Comparison of ENCODE assay signal across 17 cellular contexts in the genomic region with DNA sequence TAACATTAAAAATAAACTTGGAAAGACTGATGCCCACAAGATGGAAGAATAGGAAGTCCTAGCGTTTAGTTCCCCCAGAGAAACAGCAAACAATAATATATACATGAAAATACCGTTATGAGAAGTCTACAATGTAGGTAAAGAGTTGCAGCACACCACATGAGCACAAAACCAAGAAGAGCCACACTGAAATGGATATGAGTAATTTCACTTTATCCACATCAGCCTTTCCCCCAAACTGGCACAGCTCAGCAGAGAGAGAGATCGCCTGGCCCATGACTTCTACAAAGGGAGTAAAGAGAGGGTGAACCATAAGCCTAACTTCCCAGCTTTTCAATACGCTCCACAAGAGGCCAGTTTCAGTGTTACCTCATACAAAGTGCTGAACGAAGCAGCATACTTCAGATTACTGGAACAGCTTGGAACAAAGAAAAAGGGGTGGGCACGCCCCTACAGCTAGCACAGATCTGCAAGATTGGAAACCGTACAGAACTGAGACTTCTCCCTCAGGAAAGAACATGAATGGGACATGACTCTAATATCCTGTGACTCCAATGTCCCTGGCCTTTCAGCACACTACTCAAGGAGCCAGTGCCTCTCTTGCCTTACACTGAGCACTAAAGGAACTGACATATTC.
DNase-seq lines count a peak whose midpoint lies in the region; ATAC-seq, FAIRE-seq and TF ChIP-seq lines count a peak whose summit lies in the region.
"Had no signal": no experiment of that assay in that cellular context is flagged by ENCODE, and none has a peak within 500 bp of the region (broad histone marks: within the 10 kb centered on the region; RNA-seq: fewer than 3 reads in every experiment).

No MANE protein-coding gene starts in this region.

- H2AK5ac ChIP-seq in neuronal stem cell (ENCODE audit: low read depth, low read length): no peak overlapping the region

- H2BK5ac ChIP-seq in neuronal stem cell (ENCODE audit: low read length): no peak overlapping the region

- H3K4me3 Mint-ChIP-seq in CD14-positive monocyte: peak overlapping the region in 1 of 2 donors; percentile 30
- H3K4me3 Mint-ChIP-seq in osteocyte (ENCODE audit: unreplicated experiment): no peak overlapping the region
- H3K4me3 Mint-ChIP-seq: activated CD8-positive, alpha-beta T cell treated with anti-CD3 and anti-CD28 coated beads, Interleukin-2, amount 10 ng/mL, durations not matched to agents 7 days and 5 days; IgD-negative memory B cell; nephron progenitor cell had no signal

- H3K14ac ChIP-seq in neuronal stem cell (ENCODE audit: low read length): no peak overlapping the region

- H3K27ac Mint-ChIP-seq in CD14-positive monocyte: peak overlapping the region; percentile 4 to 52 (median 35)
- no peak overlapping the region for H3K27ac Mint-ChIP-seq in osteocyte (ENCODE audit: unreplicated experiment)
- H3K27ac Mint-ChIP-seq: activated T-helper 2 cell treated with anti-CD3 and anti-CD28 coated beads, Interferon-gamma antibody, Interleukin-2, Interleukin-4, amounts not matched to agents 10 μg/mL and 5 μg/mL and 100 μg/mL, durations not matched to agents 14 hours and 24 hours and 36 hours; IgD-negative memory B cell; nephron progenitor cell had no signal

- no peaks in the 10 kb centered on the region for H3K9me3 ChIP-seq in neuronal stem cell (replicated peaks in 1 of 2; ENCODE audit: control insufficient read depth in 2 of 2, insufficient read depth in 1 of 2, low read depth in 1 of 2, low read length in 2 of 2)

- no peaks in the 10 kb centered on the region for H3K79me1 ChIP-seq in neuronal stem cell (ENCODE audit: low read depth, low read length)

- peaks cover 36 to 48% of the 10 kb centered on the region in 2 donors for H3K36me3 Mint-ChIP-seq in CD14-positive monocyte
- no peaks in the 10 kb centered on the region for H3K36me3 Mint-ChIP-seq in osteocyte (ENCODE audit: unreplicated experiment)

- H3K27me3 Mint-ChIP-seq in CD14-positive monocyte (ENCODE audit: low read depth in 3 of 3) (no peaks in the 10 kb centered on the region), osteocyte (ENCODE audit: unreplicated experiment) (no peaks in the 10 kb centered on the region)
- H3K27me3 Mint-ChIP-seq: IgD-negative memory B cell had no signal

- H2BK15ac ChIP-seq in neuronal stem cell (ENCODE audit: low read length): no peak overlapping the region

- H3K27me3 ChIP-seq in neuronal stem cell (ENCODE audit: control insufficient read depth in 3 of 3, insufficient read depth in 3 of 3, low read depth in 1 of 3, low read length in 3 of 3): no peaks in the 10 kb centered on the region

- H3K4me3 ChIP-seq in fibroblast of the aortic adventitia (ENCODE audit: low read depth, low read length): no peak overlapping the region
- no peak overlapping the region for H3K4me3 ChIP-seq in neuronal stem cell (ENCODE audit: low read length in 2 of 2)

- H3K36me3 ChIP-seq in neuronal stem cell (replicated peaks in 1 of 2; ENCODE audit: control insufficient read depth in 2 of 2, insufficient read depth in 2 of 2, low read length in 2 of 2): no peaks in the 10 kb centered on the region

- H3K18ac ChIP-seq in neuronal stem cell (ENCODE audit: low read length): no peak overlapping the region

- H4K91ac ChIP-seq in neuronal stem cell (ENCODE audit: low read depth, low read length, poor library complexity): no peak overlapping the region

- H2BK120ac ChIP-seq in neuronal stem cell (ENCODE audit: low read depth, low read length): no peak overlapping the region

- peak; percentile 90 for FAIRE-seq in HTR-8/SVneo (lab: Jason Lieb, UNC)
- FAIRE-seq: astrocyte had no signal

- no peak overlapping the region for H3K4ac ChIP-seq in neuronal stem cell (ENCODE audit: low read length)

- H3K4me1 ChIP-seq in neuronal stem cell (ENCODE audit: control insufficient read depth in 2 of 2, insufficient read depth in 1 of 2, low read depth in 1 of 2, low read length in 2 of 2): no peaks in the 10 kb centered on the region

- no peak for ATAC-seq in GM19467 (IDR thresholded peaks at IDR 0.05; ENCODE audit: unreplicated experiment)
- ATAC-seq: activated CD8-positive, alpha-beta T cell treated with anti-CD3 and anti-CD28 coated beads, Interleukin-2, amount 10 ng/mL, durations not matched to agents 7 days and 5 days had no signal

- DNase-seq in CD14-positive monocyte (ENCODE audit: low spot score): no peak
- DNase-seq in HTR-8/SVneo (ENCODE audit: insufficient read length, low spot score): no peak
- DNase-seq in fibroblast of the aortic adventitia (ENCODE audit: low read depth): peak; percentile 49
- no peak for DNase-seq in neuronal stem cell (ENCODE audit: low spot score)
- no peak for DNase-seq in osteocyte (ENCODE audit: extremely low spot score, unreplicated experiment)
- no peak for DNase-seq in cerebellar cortex (ENCODE audit: low spot score)
- DNase-seq: activated CD8-positive, alpha-beta T cell treated with anti-CD3 and anti-CD28 coated beads, Interleukin-2, amount 10 ng/mL, durations not matched to agents 7 days and 5 days; DMS53; GOT3; NCI-H2029 treated with DMSO at 0.1 percent for 48 hours; NCI-H510A; nephron progenitor cell had no signal

- no peak overlapping the region for H3K9ac ChIP-seq in neuronal stem cell (ENCODE audit: low read depth, low read length, poor library complexity)

- H3K27ac ChIP-seq in neuronal stem cell (replicated peaks; ENCODE audit: low read length): no peak overlapping the region
- H3K27ac ChIP-seq: VCaP had no signal

- TF ChIP-seq CTCF in CD14-positive monocyte (IDR thresholded peaks at IDR 0.05): no peak
- no peak for TF ChIP-seq CTCF in fibroblast of the aortic adventitia (IDR thresholded peaks at IDR 0.05; ENCODE audit: insufficient read depth, low read length)
- TF ChIP-seq CTCF in osteocyte (IDR thresholded peaks at IDR 0.05): no peak

- no peak overlapping the region for H2BK12ac ChIP-seq in neuronal stem cell (ENCODE audit: low read length)

- no peak overlapping the region for H3K4me2 ChIP-seq in neuronal stem cell (ENCODE audit: insufficient read depth, low read length, poor library complexity, severe bottlenecking)

- H4K8ac ChIP-seq in neuronal stem cell (ENCODE audit: low read depth, low read length): no peak overlapping the region

- intact Hi-C loops in CD14-positive monocyte (cut with micrococcal nuclease): no loop called here

- no peak overlapping the region for H3K23ac ChIP-seq in neuronal stem cell (ENCODE audit: low read depth, low read length, poor library complexity)

- H3K4me1 Mint-ChIP-seq in CD14-positive monocyte (peaks cover 24% of the 10 kb centered on the region), osteocyte (ENCODE audit: unreplicated experiment) (no peaks in the 10 kb centered on the region)
- H3K4me1 Mint-ChIP-seq: nephron progenitor cell had no signal

- peak overlapping the region; percentile 73 for H2AFZ ChIP-seq in neuronal stem cell (ENCODE audit: low read length)

- H3K9me3 Mint-ChIP-seq in CD14-positive monocyte (peaks cover 21 to 38% (median 31%) of the 10 kb centered on the region in 7 donors), osteocyte (ENCODE audit: unreplicated experiment) (peaks cover 44% of the 10 kb centered on the region)

- WGBS in neuronal stem cell (ENCODE audit: extremely low coverage in 2 of 2, insufficient read length in 2 of 2, insufficient replicate concordance in 1 of 2), 2 donors: no CpG with 5 or more reads among the region's 7 CpGs
